In the genomic region with DNA sequence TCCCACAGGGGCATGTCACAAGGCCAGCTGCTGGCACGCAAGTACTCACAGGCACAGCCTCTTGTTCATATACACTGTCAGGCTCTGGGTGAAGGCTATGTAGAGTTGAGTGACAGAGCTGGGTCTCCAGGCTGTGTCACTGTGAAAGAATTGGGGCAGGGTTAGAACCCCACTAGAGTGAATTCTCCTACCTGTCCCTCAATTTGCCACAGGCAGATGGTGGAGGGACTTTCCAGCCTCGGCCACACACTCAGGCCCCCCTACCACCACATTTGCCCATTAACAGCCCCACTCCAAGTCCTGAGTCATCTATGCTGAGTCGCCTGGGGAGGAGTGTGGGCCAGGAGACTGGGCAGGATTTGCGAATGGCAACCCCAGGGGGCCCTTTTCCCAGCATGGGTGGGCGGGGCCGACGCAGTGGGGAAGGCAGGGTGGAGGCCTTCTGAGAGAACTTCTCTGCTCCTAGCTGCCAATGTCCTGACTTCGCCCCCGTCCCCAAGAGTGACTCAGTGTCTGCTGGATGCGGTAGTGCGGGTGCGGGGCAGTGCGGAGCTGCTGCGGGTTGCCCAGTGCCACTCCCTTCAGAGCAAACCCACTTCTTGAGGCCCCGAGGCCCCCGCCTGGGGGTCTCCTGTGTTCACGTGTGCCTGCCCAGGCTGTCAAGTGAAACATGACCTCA, we compare ENCODE assay signal across 1 cellular context.
A peak's percentile ranks its signal among the peaks of the same experiment; 100 is the strongest.
TF ChIP-seq lines count a peak whose summit lies in the region.

No MANE protein-coding gene starts in this region.

TF ChIP-seq in H1, 55 proteins besides CTCF, POLR2A, EP300 and RAD21:
- TF ChIP-seq CBX8 (IDR thresholded peaks at IDR 0.05; ENCODE audit: borderline replicate concordance, low read depth, low read length) (no peak), HDAC2 (IDR thresholded peaks at IDR 0.05; ENCODE audit: borderline replicate concordance in 1 of 2, low read depth in 2 of 2, low read length in 2 of 2) (no peak), BACH1 (IDR thresholded peaks at IDR 0.05; ENCODE audit: low read length) (peak; percentile 87), MAFK (IDR thresholded peaks at IDR 0.05; ENCODE audit: low read depth, low read length) (0 out of 2 replicates have a peak, but pooled peaks have one; percentile 10)
